13 cellular contexts compared by ENCODE assay signal in the genomic region with DNA sequence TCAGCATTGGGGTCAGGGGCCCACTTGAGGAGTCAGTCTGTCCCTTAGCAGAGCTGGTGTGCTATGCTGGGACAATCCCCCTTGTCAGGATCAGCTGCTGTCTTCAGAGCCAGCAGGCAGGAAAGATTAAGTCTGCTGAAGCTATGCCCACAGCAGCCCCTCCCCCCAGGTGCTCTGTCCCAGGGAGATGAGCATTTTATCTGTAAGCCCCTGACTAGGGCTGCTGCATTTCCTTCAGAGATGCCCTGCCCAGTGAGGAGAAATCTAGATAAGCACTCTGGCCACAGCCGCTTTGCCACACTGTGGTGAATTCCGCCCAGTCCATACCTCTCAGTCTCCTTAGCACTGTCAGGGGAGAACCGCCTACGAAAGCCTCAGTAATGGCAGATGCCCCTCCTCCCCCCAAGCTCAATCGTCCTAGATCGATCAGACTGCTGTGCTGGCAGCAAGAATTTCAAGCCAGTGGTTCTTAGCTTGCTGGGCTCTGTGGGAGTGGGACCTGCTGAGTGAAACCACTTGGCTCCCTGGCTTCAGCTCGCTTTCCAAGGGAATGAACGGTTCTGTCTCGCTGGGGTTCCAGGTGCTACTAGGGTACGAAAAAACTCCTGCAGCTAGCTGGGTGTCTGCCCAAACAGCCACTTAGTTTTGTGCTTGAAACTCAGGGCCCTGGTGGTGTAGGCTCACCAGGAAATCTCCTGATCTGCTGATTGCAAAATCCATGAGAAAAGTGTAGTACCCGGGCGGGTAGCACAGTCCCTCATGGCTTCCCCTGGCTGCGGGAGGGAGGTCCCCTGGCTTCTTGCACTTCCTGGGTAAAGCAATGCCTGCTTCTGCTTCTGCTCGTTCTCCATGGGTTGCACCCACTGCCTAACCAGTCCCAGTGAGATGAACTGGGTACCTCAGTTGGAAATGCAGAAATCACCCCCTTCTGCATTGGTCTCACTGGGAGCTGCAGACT. TPM values are rescaled to one million over a fixed set of nuclear protein-coding genes. Genes with fewer than 3 reads are reported as not detected.
DNase-seq lines count a peak whose midpoint lies in the region; ATAC-seq and TF ChIP-seq lines count a peak whose summit lies in the region.
"Had no signal": no experiment of that assay in that cellular context is flagged by ENCODE, and none has a peak within 500 bp of the region (broad histone marks: within the 10 kb centered on the region; RNA-seq: fewer than 3 reads in every experiment).

No MANE protein-coding gene starts in this region.

- H3K4me3 ChIP-seq in fibroblast of villous mesenchyme (ENCODE audit: low read depth, low read length): peak overlapping the region; percentile 23
- H3K4me3 ChIP-seq in upper lobe of left lung: peak overlapping the region in 3 of 4 donors; percentile 5 to 16 (median 11)
- no peak overlapping the region for H3K4me3 ChIP-seq in brain microvascular endothelial cell (ENCODE audit: low read depth, low read length)
- no peak overlapping the region for H3K4me3 ChIP-seq in SJCRH30

- H3K4me1 ChIP-seq in upper lobe of left lung (peaks cover 0 to 10% (median 7%) of the 10 kb centered on the region in 4 donors), SJCRH30 (no peaks in the 10 kb centered on the region)

- no peaks in the 10 kb centered on the region for H3K9me3 Mint-ChIP-seq in activated naive CD8-positive, alpha-beta T cell (ENCODE audit: low read depth)
- no peaks in the 10 kb centered on the region for H3K9me3 Mint-ChIP-seq in activated naive CD8-positive, alpha-beta T cell treated with anti-CD3 and anti-CD28 coated beads, Interleukin-2, amount 50 U/mL, for 24 hours

- TF ChIP-seq POLR2A in upper lobe of left lung (IDR thresholded peaks at IDR 0.05): peak in 1 of 4 donors; percentile 13

- peak overlapping the region in 3 of 4 donors; percentile 22 to 69 (median 66) for H3K27ac ChIP-seq in upper lobe of left lung
- no peak overlapping the region for H3K27ac ChIP-seq in brain microvascular endothelial cell
- H3K27ac ChIP-seq in SJCRH30: no peak overlapping the region

- peaks cover 4% of the 10 kb centered on the region for H3K27me3 Mint-ChIP-seq in activated naive CD8-positive, alpha-beta T cell
- peaks cover 19% of the 10 kb centered on the region for H3K27me3 Mint-ChIP-seq in activated naive CD8-positive, alpha-beta T cell treated with anti-CD3 and anti-CD28 coated beads, Interleukin-2, amount 50 U/mL, for 24 hours

- H3K4me3 Mint-ChIP-seq in activated naive CD8-positive, alpha-beta T cell: peak overlapping the region; percentile 24
- H3K4me3 Mint-ChIP-seq in activated naive CD8-positive, alpha-beta T cell treated with anti-CD3 and anti-CD28 coated beads, Interleukin-2, amount 50 U/mL, for 24 hours: no peak overlapping the region

- no peaks in the 10 kb centered on the region for H3K4me1 Mint-ChIP-seq in activated naive CD8-positive, alpha-beta T cell (ENCODE audit: low read depth)
- no peaks in the 10 kb centered on the region for H3K4me1 Mint-ChIP-seq in activated naive CD8-positive, alpha-beta T cell treated with anti-CD3 and anti-CD28 coated beads, Interleukin-2, amount 50 U/mL, for 24 hours

- H3K36me3 ChIP-seq in upper lobe of left lung (no peaks in the 10 kb centered on the region), brain microvascular endothelial cell (replicated peaks) (no peaks in the 10 kb centered on the region), SJCRH30 (no peaks in the 10 kb centered on the region)

- H3K27me3 ChIP-seq in upper lobe of left lung (no peaks in the 10 kb centered on the region), brain microvascular endothelial cell (replicated peaks) (no peaks in the 10 kb centered on the region), SJCRH30 (no peaks in the 10 kb centered on the region)

- ATAC-seq in activated naive CD8-positive, alpha-beta T cell treated with anti-CD3 and anti-CD28 coated beads, Interleukin-2, amount 50 U/mL, for 24 hours: no peak
- ATAC-seq in upper lobe of left lung (ENCODE audit: low FRiP score in 2 of 2): peak; percentile 72 to 88

- no peaks in the 10 kb centered on the region for H3K9me3 ChIP-seq in upper lobe of left lung
- peaks cover 6% of the 10 kb centered on the region; the same call in 1 of the 2 replicates for H3K9me3 ChIP-seq in SJCRH30 (replicated peaks)

- in situ Hi-C loops in brain microvascular endothelial cell (cut with HindIII; ENCODE audit: low pct_ligation_motif_present, low sequenced_read_pairs): no loop called here

- DNase-seq in activated naive CD8-positive, alpha-beta T cell treated with anti-CD3 and anti-CD28 coated beads, Interleukin-2, amount 50 U/mL, for 24 hours: no peak
- peak; percentile 68 for DNase-seq in SIG-M5 (lab: John Stamatoyannopoulos, UW)
- peak; percentile 37 for DNase-seq in fibroblast of villous mesenchyme (ENCODE audit: low read depth)
- DNase-seq in upper lobe of left lung: peak in 1 of 2 donors; percentile 83
- DNase-seq in dermis blood vessel endothelial cell: no peak
- no peak for DNase-seq in brain microvascular endothelial cell
- DNase-seq in SJCRH30: no peak
- DNase-seq: ACHN; amniotic stem cell; effector memory CD4-positive, alpha-beta T cell; NCI-H1092 treated with DMSO at 0.1 percent for 48 hours; NCI-H748 treated with DMSO at 0.1 percent for 48 hours had no signal

- no peak for TF ChIP-seq EP300 in upper lobe of left lung (IDR thresholded peaks at IDR 0.05)

- H3K27ac Mint-ChIP-seq in activated naive CD8-positive, alpha-beta T cell: no peak overlapping the region
- no peak overlapping the region for H3K27ac Mint-ChIP-seq in activated naive CD8-positive, alpha-beta T cell treated with anti-CD3 and anti-CD28 coated beads, Interleukin-2, amount 50 U/mL, for 24 hours

- 44 to 51% methylated on average over 9 to 14 of the region's 14 CpGs for WGBS in upper lobe of left lung, 2 donors

- TF ChIP-seq CTCF in fibroblast of villous mesenchyme (IDR thresholded peaks at IDR 0.05; ENCODE audit: insufficient read depth, low read depth, low read length) (no peak), upper lobe of left lung (IDR thresholded peaks at IDR 0.05) (no peak), brain microvascular endothelial cell (IDR thresholded peaks at IDR 0.05; ENCODE audit: low read depth, low read length, missing control alignments) (no peak)

- no peaks in the 10 kb centered on the region for H3K36me3 Mint-ChIP-seq in activated naive CD8-positive, alpha-beta T cell
- no peaks in the 10 kb centered on the region for H3K36me3 Mint-ChIP-seq in activated naive CD8-positive, alpha-beta T cell treated with anti-CD3 and anti-CD28 coated beads, Interleukin-2, amount 50 U/mL, for 24 hours (ENCODE audit: low read depth)

RNA-seq across cellular contexts. Expression of a gene that starts 25.1 kb away (rescaled TPM):
- total RNA-seq in fibroblast of villous mesenchyme: 32.2 and 38.0 TPM in 2 replicates
- total RNA-seq in upper lobe of left lung: 10 to 100 TPM; 43.0 to 77.5 (median 61.8) TPM
- 32.9 and 35.1 TPM in 2 replicates for total RNA-seq in dermis blood vessel endothelial cell
- total RNA-seq in SJCRH30 (2014; rRNA removed; shearing (Covaris generic)): 51.2 and 54.4 TPM in 2 replicates

Comparison
In these comparisons a context has a peak if more than half of its experiments do, and no peak if none do; other contexts are left out.
1. DNase-seq: peak in SIG-M5 (single experiment) and fibroblast of villous mesenchyme (single experiment); none in activated naive CD8-positive, alpha-beta T cell treated with anti-CD3 and anti-CD28 coated beads, Interleukin-2, amount 50 U/mL, for 24 hours (single experiment), dermis blood vessel endothelial cell (single experiment), brain microvascular endothelial cell (single experiment) and SJCRH30 (0 of 2).
2. H3K4me3 ChIP-seq: peak in fibroblast of villous mesenchyme (single experiment) and upper lobe of left lung (3 of 4); none in brain microvascular endothelial cell (single experiment) and SJCRH30 (single experiment).
3. H3K27ac ChIP-seq: peak in upper lobe of left lung (3 of 4); none in brain microvascular endothelial cell (single experiment) and SJCRH30 (single experiment).